Comparison of ENCODE assay signal across 10 cellular contexts in the genomic region with DNA sequence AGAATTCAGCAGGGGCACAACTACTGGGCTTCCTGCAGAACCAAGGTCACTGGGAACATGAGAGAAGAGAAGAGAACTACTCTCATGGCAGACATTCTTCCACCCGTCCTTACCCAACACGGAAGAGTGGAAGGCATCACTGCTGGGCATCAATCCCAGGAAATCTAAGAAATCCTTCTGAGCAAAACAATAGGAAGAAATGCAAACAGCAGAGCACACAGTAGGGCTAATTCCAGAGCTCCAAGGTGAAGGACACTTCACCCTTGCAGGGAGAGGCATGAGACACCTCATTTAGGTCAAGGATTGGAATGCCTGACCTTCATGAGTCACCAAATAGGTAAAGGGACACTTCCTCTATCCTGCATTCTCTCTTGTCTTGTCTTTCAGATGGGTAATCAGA. TPM values are rescaled to one million over a fixed set of nuclear protein-coding genes. Genes with fewer than 3 reads are reported as not detected.
"Had no signal": no experiment of that assay in that cellular context is flagged by ENCODE, and none has a peak within 500 bp of the region (broad histone marks: within the 10 kb centered on the region; RNA-seq: fewer than 3 reads in every experiment).

No MANE protein-coding gene starts in this region.

- FAIRE-seq: H1, H54 had no signal

- DNase-seq: H9, HCEC 1CT, IMR-90, KBM-7 had no signal

- ATAC-seq: GM23338 had no signal

- H3K4me3 ChIP-seq: GM23338 had no signal

- H2AFZ ChIP-seq: GM23338 had no signal

- H3K27ac ChIP-seq: HL-60, KMS-11 had no signal

- H3K4me2 ChIP-seq: GM23338, KMS-11 had no signal

- H3K9ac ChIP-seq: KMS-11 had no signal

RNA-seq across cellular contexts. Expression of gene ERVV-2, which starts 2.8 kb away (rescaled TPM):
- total RNA-seq: H1, H9, HT1080, IMR-90 had no signal
- polyA plus RNA-seq: IMR-90 had no signal

RNA-seq across cellular contexts. Expression of gene ERVV-1, which starts 33.7 kb away (rescaled TPM):
- total RNA-seq: H1, H9, HT1080, IMR-90 had no signal
- polyA plus RNA-seq: H1, IMR-90 had no signal
